In genomic region chr13:30734434-30734833, GRCh38 we compare ENCODE assay signal across 11 cellular contexts. TPM values are rescaled to one million over a fixed set of nuclear protein-coding genes. Genes with fewer than 3 reads are reported as not detected.
DNase-seq lines count a peak whose midpoint lies in the region; ATAC-seq and TF ChIP-seq lines count a peak whose summit lies in the region.
"Had no signal": no experiment of that assay in that cellular context is flagged by ENCODE, and none has a peak within 500 bp of the region (broad histone marks: within the 10 kb centered on the region; RNA-seq: fewer than 3 reads in every experiment).

No MANE protein-coding gene starts in this region.

- peak overlapping the region; percentile 90; the same call in 1 of the 2 replicates for H2BK120ac ChIP-seq in IMR-90 (ENCODE audit: low read depth, low read length)

- no peak for DNase-seq in CD4-positive, alpha-beta memory T cell
- DNase-seq in IMR-90 = peak; percentile 74
- DNase-seq in activated naive CD4-positive, alpha-beta T cell treated with anti-CD3 and anti-CD28 coated beads, Interleukin-2, amount 50 U/mL, for 72 hours (ENCODE audit: low spot score in 2 of 2) = no peak
- DNase-seq in kidney glomerular epithelial cell (lab: John Stamatoyannopoulos, UW) = peak; percentile 88
- DNase-seq in SJCRH30 = no peak
- no peak for DNase-seq in brain microvascular endothelial cell
- no peak for DNase-seq in GDM1 (lab: John Stamatoyannopoulos, UW)
- DNase-seq: colonic mucosa, NCI-H1417 had no signal

- no peak overlapping the region for H3K9ac ChIP-seq in IMR-90 (ENCODE audit: low read depth, low read length)

- H3K36me3 Mint-ChIP-seq in CD4-positive, alpha-beta memory T cell = peaks cover 0 to 2% of the 10 kb centered on the region in 2 donors
- H3K36me3 Mint-ChIP-seq in activated naive CD4-positive, alpha-beta T cell treated with anti-CD3 and anti-CD28 coated beads, Interleukin-2, amount 50 U/mL, for 72 hours = peaks cover 0 to 14% of the 10 kb centered on the region in 2 donors

- dilution Hi-C loops in IMR-90 (cut with HindIII; ENCODE audit: low sequenced_read_pairs, unreplicated experiment) = no loop called here

- no peaks in the 10 kb centered on the region for H3K36me3 ChIP-seq in CD4-positive, alpha-beta memory T cell (ENCODE audit: insufficient read depth, low read length)
- H3K36me3 ChIP-seq in IMR-90 (ENCODE audit: control insufficient read depth, insufficient read depth, low read length) = no peaks in the 10 kb centered on the region
- H3K36me3 ChIP-seq in SJCRH30 = no peaks in the 10 kb centered on the region
- no peaks in the 10 kb centered on the region for H3K36me3 ChIP-seq in brain microvascular endothelial cell (replicated peaks)
- H3K36me3 ChIP-seq: colonic mucosa, HAP-1 had no signal

- intact Hi-C loops in CD4-positive, alpha-beta memory T cell (cut with micrococcal nuclease) = no loop called here
- intact Hi-C loops in IMR-90 (cut with micrococcal nuclease) = no loop called here

- POLR2A ChIA-PET in CD4-positive, alpha-beta memory T cell (lab: Charles Lee; ENCODE audit: partially characterized antibody) = interaction anchor here (0.9 to 5.3 kb wide), 4 partner anchors 10 to 118 kb away, joined by 3 to 25 read pairs (median 16); partner anchors contain the start of gene USPL1
- POLR2A ChIA-PET in IMR-90 (lab: Charles Lee; ENCODE audit: unreplicated experiment) = no interaction called here

- H4K91ac ChIP-seq in IMR-90 (ENCODE audit: insufficient read depth, low read depth, low read length) = peak overlapping the region; percentile 49

- H3K9me1 ChIP-seq in IMR-90 (ENCODE audit: insufficient read depth, low read length) = peaks cover 5% of the 10 kb centered on the region; the same call in 1 of the 2 replicates

- peak overlapping the region; percentile 81 to 98 (median 98) for H3K27ac Mint-ChIP-seq in CD4-positive, alpha-beta memory T cell
- H3K27ac Mint-ChIP-seq in activated naive CD4-positive, alpha-beta T cell treated with anti-CD3 and anti-CD28 coated beads, Interleukin-2, amount 50 U/mL, for 72 hours = peak overlapping the region; percentile 20 to 82

- H3K79me1 ChIP-seq in IMR-90 (ENCODE audit: low read depth in 1 of 2, low read length in 2 of 2) = no peaks in the 10 kb centered on the region

- H4K5ac ChIP-seq in IMR-90 (ENCODE audit: low read depth, low read length) = no peak overlapping the region

- TF ChIP-seq POLR2A in IMR-90 (IDR thresholded peaks at IDR 0.05; ENCODE audit: low read depth, low read length) = no peak

- peak overlapping the region; percentile 71; the same call in 1 of the 2 replicates for H3K4ac ChIP-seq in IMR-90 (ENCODE audit: low read depth, low read length)

- H3K9me3 Mint-ChIP-seq in CD4-positive, alpha-beta memory T cell = no peaks in the 10 kb centered on the region
- no peaks in the 10 kb centered on the region for H3K9me3 Mint-ChIP-seq in activated naive CD4-positive, alpha-beta T cell treated with anti-CD3 and anti-CD28 coated beads, Interleukin-2, amount 50 U/mL, for 72 hours

- no peak overlapping the region for H3K56ac ChIP-seq in IMR-90 (ENCODE audit: extremely low read depth, insufficient read depth, low read length)

- H3K27ac ChIP-seq in CD4-positive, alpha-beta memory T cell (ENCODE audit: low read depth, low read length) = peak overlapping the region; percentile 55
- no peak overlapping the region for H3K27ac ChIP-seq in IMR-90 (ENCODE audit: insufficient read depth, low read length)
- H3K27ac ChIP-seq in SJCRH30 = no peak overlapping the region
- no peak overlapping the region for H3K27ac ChIP-seq in brain microvascular endothelial cell
- H3K27ac ChIP-seq: colonic mucosa had no signal

- H3K4me3 Mint-ChIP-seq in CD4-positive, alpha-beta memory T cell = peak overlapping the region in 7 of 8 donors; percentile 96 to 99 (median 98)

- H2BK15ac ChIP-seq in IMR-90 (ENCODE audit: low read depth, low read length) = no peak overlapping the region; the same call in 2 of the 3 replicates

- H2AK5ac ChIP-seq in IMR-90 (ENCODE audit: low read depth, low read length) = 0 out of 2 replicates have a peak overlapping the region, but pooled peaks have one; percentile 42

- no peaks in the 10 kb centered on the region for H4K20me1 ChIP-seq in IMR-90 (ENCODE audit: insufficient read depth, low read length)

- peaks cover 35 to 59% (median 51%) of the 10 kb centered on the region in 4 donors for H3K4me1 Mint-ChIP-seq in CD4-positive, alpha-beta memory T cell

- no peak overlapping the region for H3K4me2 ChIP-seq in IMR-90 (ENCODE audit: low read depth, low read length)

- no CpG with 5 or more reads among the region's 1 CpG for whole genome bisulfite sequencing in IMR-90 (ENCODE audit: extremely low coverage in 2 of 2, insufficient read length in 1 of 2), 2 experiments

- in situ Hi-C loops in IMR-90 (cut with MboI; ENCODE audit: low sequenced_read_pairs) (no loop called here), brain microvascular endothelial cell (cut with HindIII; ENCODE audit: low pct_ligation_motif_present, low sequenced_read_pairs) (no loop called here)

- peak overlapping the region in 1 of 2 experiments; percentile 63; a peak in 1 of 4 replicates for H4K8ac ChIP-seq in IMR-90 (ENCODE audit: low read depth in 2 of 2, low read length in 2 of 2)

- no peak for TF ChIP-seq RAD21 in IMR-90 (IDR thresholded peaks at IDR 0.05; ENCODE audit: low read length)

- TF ChIP-seq CTCF in IMR-90 (conservative IDR thresholded peaks at IDR 0.05; ENCODE audit: low read depth, low read length) (no peak), brain microvascular endothelial cell (IDR thresholded peaks at IDR 0.05; ENCODE audit: low read depth, low read length, missing control alignments) (no peak)

- no peak overlapping the region for H2AFZ ChIP-seq in IMR-90 (replicated peaks; ENCODE audit: low read length, poor library complexity)

- peak; percentile 61 for ATAC-seq in IMR-90 (ENCODE audit: low read depth)
- ATAC-seq in activated naive CD4-positive, alpha-beta T cell treated with anti-CD3 and anti-CD28 coated beads, Interleukin-2, amount 50 U/mL, for 72 hours = no peak
- ATAC-seq in HG03280 (IDR thresholded peaks at IDR 0.05; ENCODE audit: unreplicated experiment) = no peak

- peak overlapping the region in 1 of 2 donors; percentile 55 for H3K4me3 ChIP-seq in CD4-positive, alpha-beta memory T cell (ENCODE audit: low read length in 2 of 2)
- H3K4me3 ChIP-seq in IMR-90 (ENCODE audit: insufficient read depth, low read depth, low read length) (no peak overlapping the region), SJCRH30 (no peak overlapping the region), brain microvascular endothelial cell (ENCODE audit: low read depth, low read length) (no peak overlapping the region)
- H3K4me3 ChIP-seq: colonic mucosa, HAP-1 had no signal

- H3K9me3 ChIP-seq in CD4-positive, alpha-beta memory T cell (ENCODE audit: control insufficient read depth in 1 of 2, low read length in 2 of 2) = no peaks in the 10 kb centered on the region
- H3K9me3 ChIP-seq in IMR-90 (ENCODE audit: control insufficient read depth, insufficient read depth, low read length) = no peaks in the 10 kb centered on the region
- no peaks in the 10 kb centered on the region for H3K9me3 ChIP-seq in SJCRH30 (replicated peaks)
- H3K9me3 ChIP-seq: colonic mucosa, HAP-1 had no signal

- no TSS peak for BruUV-seq in IMR-90 (replicated peaks; lab: Mats Ljungman, UMichigan)

- H3K27me3 Mint-ChIP-seq in CD4-positive, alpha-beta memory T cell = no peaks in the 10 kb centered on the region

- no peak overlapping the region for H3K23ac ChIP-seq in IMR-90 (ENCODE audit: low read depth, low read length)

- H3K27me3 ChIP-seq in CD4-positive, alpha-beta memory T cell (ENCODE audit: insufficient read depth, low read length) = no peaks in the 10 kb centered on the region
- H3K27me3 ChIP-seq in IMR-90 (ENCODE audit: control insufficient read depth, insufficient read depth, low read length) (peaks cover 9% of the 10 kb centered on the region), SJCRH30 (no peaks in the 10 kb centered on the region), brain microvascular endothelial cell (replicated peaks) (no peaks in the 10 kb centered on the region)
- H3K27me3 ChIP-seq: colonic mucosa had no signal

- CTCF ChIA-PET in CD4-positive, alpha-beta memory T cell (lab: Charles Lee; ENCODE audit: partially characterized antibody) = interaction anchor here (1.0 to 1.3 kb wide), 5 partner anchors 10 to 69 kb away, joined by 3 to 5 read pairs (median 3); no protein-coding TSS in a partner anchor
- CTCF ChIA-PET in IMR-90 (lab: Yijun Ruan, JAX) = interaction anchor here (0.6 kb wide), 1 partner anchor 56 kb away, joined by 3 read pairs; no protein-coding TSS in a partner anchor

- H2AK9ac ChIP-seq in IMR-90 (replicated peaks; ENCODE audit: low read depth, low read length, poor library complexity) = no peak overlapping the region

- H3K4me1 ChIP-seq in CD4-positive, alpha-beta memory T cell (ENCODE audit: insufficient read depth, low read length) = peaks cover 48% of the 10 kb centered on the region
- H3K4me1 ChIP-seq in IMR-90 (ENCODE audit: control insufficient read depth, insufficient read depth, low read length) (peaks cover 10% of the 10 kb centered on the region), SJCRH30 (peaks cover 56% of the 10 kb centered on the region)
- H3K4me1 ChIP-seq: colonic mucosa had no signal

- no peak overlapping the region; the same call in 1 of the 2 replicates for H3K18ac ChIP-seq in IMR-90 (ENCODE audit: low read depth, low read length)

- H3K14ac ChIP-seq in IMR-90 (replicated peaks; ENCODE audit: low read depth, low read length) = no peak overlapping the region

- peak overlapping the region; percentile 37 for H2BK5ac ChIP-seq in IMR-90 (ENCODE audit: low read depth, low read length, poor library complexity, severe bottlenecking)

- peak overlapping the region; percentile 82; the same call in 1 of the 2 replicates for H2BK20ac ChIP-seq in IMR-90 (ENCODE audit: low read depth, low read length)

TF ChIP-seq in IMR-90, 13 proteins besides CTCF, POLR2A, EP300 and RAD21 (continues in another document):
- peak; percentile 71 for TF ChIP-seq CEBPB (IDR thresholded peaks at IDR 0.05; ENCODE audit: low read depth, low read length)
- no peak for TF ChIP-seq USF2 (IDR thresholded peaks at IDR 0.05; ENCODE audit: low read depth, low read length)

RNA-seq across cellular contexts. Expression of gene ALOX5AP, which starts 0.9 kb away (rescaled TPM):
- total RNA-seq in CD4-positive, alpha-beta memory T cell = 10 to 100 TPM; 53.7 to 54.0 TPM
- polyA plus RNA-seq in CD4-positive, alpha-beta memory T cell = 100 to 1,000 TPM; 377 to 569 TPM
- total RNA-seq in IMR-90 (2012; rRNA removed) = 0.28 TPM in 1 of 2 replicates, not detected in the other
- polyA plus RNA-seq in IMR-90 (2012; rRNA removed) = 0.62 and 0.63 TPM in 2 replicates
- polyA plus RNA-seq in IMR-90 (2012; cell fraction: cytosol; rRNA removed) = 0.30 and 0.45 TPM in 2 replicates
- 0.53 TPM in 1 of 2 replicates, not detected in the other for polyA plus RNA-seq in IMR-90 (2012; cell fraction: nucleus; rRNA removed; ENCODE audit: low replicate concordance)
- total RNA-seq in activated naive CD4-positive, alpha-beta T cell treated with anti-CD3 and anti-CD28 coated beads, Interleukin-2, amount 50 U/mL, for 72 hours = 10 to 100 TPM; 11.5 to 36.2 TPM
- total RNA-seq in SJCRH30 (2014; rRNA removed; shearing (Covaris generic)) = 0.73 and 0.76 TPM in 2 replicates

Comparison
In these comparisons a context has a peak if more than half of its experiments do, and no peak if none do; other contexts are left out.
1. DNase-seq: peak in IMR-90 (single experiment) and kidney glomerular epithelial cell (single experiment); none in CD4-positive, alpha-beta memory T cell (0 of 5), activated naive CD4-positive, alpha-beta T cell treated with anti-CD3 and anti-CD28 coated beads, Interleukin-2, amount 50 U/mL, for 72 hours (0 of 2), SJCRH30 (0 of 2), brain microvascular endothelial cell (single experiment) and GDM1 (single experiment).